14 cellular contexts compared by ENCODE assay signal in genomic region chr16:600781-601180, GRCh38. TPM values are rescaled to one million over a fixed set of nuclear protein-coding genes. Genes with fewer than 3 reads are reported as not detected.
DNase-seq lines count a peak whose midpoint lies in the region; ATAC-seq, FAIRE-seq and TF ChIP-seq lines count a peak whose summit lies in the region.
"Had no signal": no experiment of that assay in that cellular context is flagged by ENCODE, and none has a peak within 500 bp of the region (broad histone marks: within the 10 kb centered on the region; RNA-seq: fewer than 3 reads in every experiment).

No MANE protein-coding gene starts in this region.

- no peak overlapping the region for H3K27ac ChIP-seq in Karpas-422 (ENCODE audit: low read length)
- no peak overlapping the region for H3K27ac ChIP-seq in HepG2 (ENCODE audit: extremely low read length, insufficient read depth, low read length)
- no peak overlapping the region for H3K27ac ChIP-seq in gastroesophageal sphincter
- H3K27ac ChIP-seq in vagina = no peak overlapping the region

- H3K79me2 ChIP-seq in Karpas-422 (ENCODE audit: low read length) (peaks cover 6% of the 10 kb centered on the region), HepG2 (ENCODE audit: insufficient read depth, low read length) (peaks cover 16% of the 10 kb centered on the region)

- H3K9me3 ChIP-seq in Karpas-422 (ENCODE audit: low read length) (peaks cover 6% of the 10 kb centered on the region; the same call in 1 of the 2 replicates), HepG2 (ENCODE audit: low read length) (no peaks in the 10 kb centered on the region), gastroesophageal sphincter (no peaks in the 10 kb centered on the region), vagina (no peaks in the 10 kb centered on the region)

- TF ChIP-seq CTCF in GM10248 (IDR thresholded peaks at IDR 0.05; ENCODE audit: control extremely low read depth, extremely low read depth, low read depth, missing control alignments) = peak; percentile 35
- TF ChIP-seq CTCF in HepG2 (CRISPR knock-in tag; IDR thresholded peaks at IDR 0.05) = peak; percentile 60
- TF ChIP-seq CTCF in gastroesophageal sphincter (IDR thresholded peaks at IDR 0.05) = no peak
- TF ChIP-seq CTCF in vagina (IDR thresholded peaks at IDR 0.05) = no peak

- DNase-seq in GM10248 (ENCODE audit: extremely low spot score) (no peak), Karpas-422 (peak; percentile 71), astrocyte of the hippocampus (ENCODE audit: low read depth, low spot score) (peak; percentile 27), HepG2 (ENCODE audit: low spot score) (peak; percentile 45), NOMO-1 (lab: John Stamatoyannopoulos, UW; ENCODE audit: unreplicated experiment in 2 of 2) (no peak), vagina (ENCODE audit: extremely low spot score in 2 of 2) (no peak)
- DNase-seq: activated CD8-positive, alpha-beta memory T cell treated with anti-CD3 and anti-CD28 coated beads, Interleukin-2, amount 50 U/mL, for 4 hours; cortex of kidney; NCI-H1092 treated with DMSO at 0.1 percent for 48 hours; stimulated activated CD4-positive, alpha-beta T cell treated with anti-CD3 and anti-CD28 coated beads, Interleukin-4, amount 100 ng/mL, for 24 hours; trophoblast cell had no signal

- peak; percentile 16; the same call in 1 of the 2 replicates for TF ChIP-seq RAD21 in HepG2 (CRISPR knock-in tag; IDR thresholded peaks at IDR 0.05)

- ATAC-seq in HepG2 (peak; percentile 87), gastroesophageal sphincter (no peak), HG03175 (IDR thresholded peaks at IDR 0.05; ENCODE audit: unreplicated experiment) (no peak)
- ATAC-seq: natural killer cell treated with Interleukin-12 subunit alpha and Interleukin-12 subunit beta and Interleukin-15 and Interleukin-18, amount 100 ng/mL, for 72 hours had no signal

- peak; percentile 66 for FAIRE-seq in HepG2 (lab: Jason Lieb, UNC)

- no peak for TF ChIP-seq POLR2A in HepG2 (IDR thresholded peaks at IDR 0.05; ENCODE audit: insufficient read depth in 1 of 2, low read depth in 2 of 2, low read length in 2 of 2)
- TF ChIP-seq POLR2A in gastroesophageal sphincter (IDR thresholded peaks at IDR 0.05) = no peak
- TF ChIP-seq POLR2A in vagina (IDR thresholded peaks at IDR 0.05) = no peak

- H3K27me3 ChIP-seq in Karpas-422 (ENCODE audit: low read length) = no peaks in the 10 kb centered on the region
- H3K27me3 ChIP-seq in HepG2 (ENCODE audit: control insufficient read depth in 1 of 2, insufficient read depth in 2 of 2, low read length in 2 of 2) = no peaks in the 10 kb centered on the region; a peak in 1 of 5 replicates
- no peaks in the 10 kb centered on the region for H3K27me3 ChIP-seq in gastroesophageal sphincter
- no peaks in the 10 kb centered on the region for H3K27me3 ChIP-seq in vagina

- POLR2A ChIA-PET in GM10248 (lab: Yijun Ruan, JAX) (no interaction called here), HepG2 (lab: Yijun Ruan, JAX) (no interaction called here)

- H3K9ac ChIP-seq in Karpas-422 (ENCODE audit: low read length) = no peak overlapping the region
- H3K9ac ChIP-seq in HepG2 (ENCODE audit: insufficient read depth, low read depth, low read length) = no peak overlapping the region

- H3K4me2 ChIP-seq in Karpas-422 (ENCODE audit: low read depth, low read length, poor library complexity, severe bottlenecking) = no peak overlapping the region
- no peak overlapping the region for H3K4me2 ChIP-seq in HepG2 (ENCODE audit: low read depth, low read length)

- no TSS peak for BruUV-seq in HepG2 (replicated peaks; lab: Mats Ljungman, UMichigan)

- no peak for TF ChIP-seq EP300 in HepG2 (IDR thresholded peaks at IDR 0.05; ENCODE audit: low read depth in 2 of 2, low read length in 2 of 2)
- no peak for TF ChIP-seq EP300 in HepG2 (CRISPR knock-in tag; IDR thresholded peaks at IDR 0.05; ENCODE audit: borderline replicate concordance)
- no peak for TF ChIP-seq EP300 in gastroesophageal sphincter (IDR thresholded peaks at IDR 0.05)

- intact Hi-C loops in HepG2 (cut with micrococcal nuclease; ENCODE audit: unreplicated experiment) (no loop called here), vagina (cut with DNase I) (no loop called here)

- H2AFZ ChIP-seq in Karpas-422 (ENCODE audit: low read length) = no peak overlapping the region
- no peak overlapping the region for H2AFZ ChIP-seq in HepG2 (ENCODE audit: low read length)

- in situ Hi-C loops in HepG2 (cut with HindIII; ENCODE audit: extremely low pct_ligation_motif_present, low pct_unique_long_range_greater_than_20kb) = no loop called here

- H3K4me1 ChIP-seq in Karpas-422 (ENCODE audit: low read length) (peaks cover 8% of the 10 kb centered on the region), HepG2 (ENCODE audit: insufficient read depth, low read length) (no peaks in the 10 kb centered on the region), gastroesophageal sphincter (peaks cover 0 to 4% (median 0%) of the 10 kb centered on the region in 3 donors), vagina (peaks cover 7% of the 10 kb centered on the region)

- WGBS in HepG2 (ENCODE audit: low lambda C conversion rate) = 51% methylated on average over 6 of the region's 7 CpGs
- WGBS in gastroesophageal sphincter (ENCODE audit: low coverage in 1 of 2), 2 donors = 49 to 71% methylated on average over 3 to 7 of the region's 7 CpGs

- H3K9me2 ChIP-seq in Karpas-422 (replicated peaks; ENCODE audit: insufficient read depth, low read length) = no peaks in the 10 kb centered on the region

- CTCF ChIA-PET in GM10248 (lab: Yijun Ruan, JAX) = interaction anchor here (1.0 kb wide), 1 partner anchor 11 kb away, joined by 4 read pairs; no protein-coding TSS in a partner anchor
- CTCF ChIA-PET in HepG2 (lab: Yijun Ruan, JAX; ENCODE audit: low intra/inter-chr PET ratio, low total read pairs) = interaction anchor here (1.5 kb wide), 1 partner anchor 22 kb away, joined by 8 read pairs; no protein-coding TSS in a partner anchor

- H3K4me3 ChIP-seq in Karpas-422 (ENCODE audit: low read length) (no peak overlapping the region), HepG2 (replicated peaks in 1 of 3; ENCODE audit: insufficient read depth in 1 of 3, low read depth in 2 of 3, low read length in 3 of 3) (no peak overlapping the region), gastroesophageal sphincter (no peak overlapping the region), vagina (no peak overlapping the region)

- H3K36me3 ChIP-seq in Karpas-422 (ENCODE audit: insufficient read depth, low read length) (peaks cover 2% of the 10 kb centered on the region; the same call in 1 of the 2 replicates), HepG2 (replicated peaks in 1 of 2; ENCODE audit: control insufficient read depth in 1 of 2, insufficient read depth in 2 of 2, low read length in 2 of 2) (peaks cover 6 to 11% of the 10 kb centered on the region in 2 experiments; a peak in 4 of 5 replicates), gastroesophageal sphincter (peaks cover 0 to 39% of the 10 kb centered on the region in 2 donors), vagina (peaks cover 0 to 10% of the 10 kb centered on the region in 2 donors)

- H4K20me1 ChIP-seq in Karpas-422 (ENCODE audit: insufficient read depth, low read depth, low read length) (0 out of 2 replicates have a peak, but pooled peaks cover 2% of the 10 kb centered on the region), HepG2 (ENCODE audit: insufficient read depth, low read length) (no peaks in the 10 kb centered on the region)

RNA-seq across cellular contexts. Expression of gene RAB40C, which starts 10.9 kb away (rescaled TPM):
- total RNA-seq in Karpas-422 (2014; rRNA removed; shearing (Covaris generic); ENCODE audit: low replicate concordance) = 5.9 and 11.3 TPM in 2 replicates
- total RNA-seq in HepG2 (2016; rRNA removed; fragmentation: Illumina TruSeq; extraction: Trizol) = 8.2 and 11.5 TPM in 2 replicates
- total RNA-seq in HepG2 (2016; cell fraction: cytosol; rRNA removed; fragmentation: Illumina TruSeq; extraction: Trizol; ENCODE audit: low read depth) = 3.9 TPM in 2 replicates
- 7.7 and 10.5 TPM in 2 replicates for total RNA-seq in HepG2 (2016; cell fraction: insoluble cytoplasmic fraction; rRNA removed; fragmentation: Illumina TruSeq; extraction: Trizol)
- total RNA-seq in HepG2 (2016; cell fraction: membrane; rRNA removed; fragmentation: Illumina TruSeq; extraction: Trizol) = 9.2 and 9.7 TPM in 2 replicates
- 6.0 and 7.3 TPM in 2 replicates for total RNA-seq in HepG2 (2016; cell fraction: nucleus; rRNA removed; fragmentation: Illumina TruSeq; extraction: Trizol)
- polyA plus RNA-seq in HepG2 (2011; rRNA removed) = 7.7 and 10.6 TPM in 2 replicates
- polyA plus RNA-seq in HepG2 (2011; cell fraction: cytosol; rRNA removed) = 6.0 and 10.4 TPM in 2 replicates
- polyA plus RNA-seq in HepG2 (2011; cell fraction: nucleus; rRNA removed) = 25.9 TPM in 2 replicates
- 7.0 and 9.0 TPM in 2 replicates for polyA plus RNA-seq in HepG2 (2012)
- polyA plus RNA-seq in HepG2 (2016; cell fraction: cytosol; fragmentation: Illumina TruSeq; extraction: Trizol; ENCODE audit: low read depth) = 2.5 and 2.9 TPM in 2 replicates
- 8.9 and 11.2 TPM in 2 replicates for polyA plus RNA-seq in HepG2 (2016; cell fraction: insoluble cytoplasmic fraction; fragmentation: Illumina TruSeq; extraction: Trizol; ENCODE audit: low read depth)
- polyA plus RNA-seq in HepG2 (2016; cell fraction: membrane; fragmentation: Illumina TruSeq; extraction: Trizol; ENCODE audit: low read depth) = 6.5 and 6.8 TPM in 2 replicates
- polyA plus RNA-seq in HepG2 (2016; cell fraction: nucleus; fragmentation: Illumina TruSeq; extraction: Trizol; ENCODE audit: insufficient read depth, low read depth) = 20.2 and 22.4 TPM in 2 replicates
- polyA minus RNA-seq in HepG2 (2011; rRNA and poly(A)+ RNA removed; ENCODE audit: low replicate concordance) = 15.3 and 16.9 TPM in 2 replicates
- 5.5 and 7.3 TPM in 2 replicates for polyA minus RNA-seq in HepG2 (2011; cell fraction: cytosol; rRNA and poly(A)+ RNA removed)
- 3.4 and 4.0 TPM in 2 replicates for polyA minus RNA-seq in HepG2 (2011; cell fraction: nucleus; rRNA and poly(A)+ RNA removed)
- total RNA-seq in gastroesophageal sphincter = 10 to 100 TPM; 17.7 to 28.3 (median 22.1) TPM
- 41.3 TPM for total RNA-seq in vagina

RNA-seq across cellular contexts. Expression of gene WFIKKN1, which starts 30.0 kb away (rescaled TPM):
- total RNA-seq in Karpas-422 (2014; rRNA removed; shearing (Covaris generic); ENCODE audit: low replicate concordance) = 0.22 TPM in 1 of 2 replicates, not detected in the other
- total RNA-seq in HepG2 (2016; rRNA removed; fragmentation: Illumina TruSeq; extraction: Trizol) (2.4 and 4.9 TPM in 2 replicates), gastroesophageal sphincter (under 1 TPM in 3 of 4 donors, not detected in 1; 0.17 to 0.93 (median 0.35) TPM), vagina (3.2 TPM)
- 0.61 and 0.88 TPM in 2 replicates for total RNA-seq in HepG2 (2016; cell fraction: cytosol; rRNA removed; fragmentation: Illumina TruSeq; extraction: Trizol; ENCODE audit: low read depth)
- 2.1 and 4.8 TPM in 2 replicates for total RNA-seq in HepG2 (2016; cell fraction: insoluble cytoplasmic fraction; rRNA removed; fragmentation: Illumina TruSeq; extraction: Trizol)
- total RNA-seq in HepG2 (2016; cell fraction: membrane; rRNA removed; fragmentation: Illumina TruSeq; extraction: Trizol) = 1.1 and 1.8 TPM in 2 replicates
- total RNA-seq in HepG2 (2016; cell fraction: nucleus; rRNA removed; fragmentation: Illumina TruSeq; extraction: Trizol) = 3.0 and 3.4 TPM in 2 replicates
- 1.7 and 2.9 TPM in 2 replicates for polyA plus RNA-seq in HepG2 (2011; rRNA removed)
- polyA plus RNA-seq in HepG2 (2011; cell fraction: cytosol; rRNA removed) = 2.6 and 4.2 TPM in 2 replicates
- polyA plus RNA-seq in HepG2 (2011; cell fraction: nucleus; rRNA removed) = 4.0 and 4.2 TPM in 2 replicates
- polyA plus RNA-seq in HepG2 (2012) = 1.7 and 2.2 TPM in 2 replicates
- 0.58 and 0.66 TPM in 2 replicates for polyA plus RNA-seq in HepG2 (2016; cell fraction: cytosol; fragmentation: Illumina TruSeq; extraction: Trizol; ENCODE audit: low read depth)
- polyA plus RNA-seq in HepG2 (2016; cell fraction: insoluble cytoplasmic fraction; fragmentation: Illumina TruSeq; extraction: Trizol; ENCODE audit: low read depth) = 2.6 and 2.7 TPM in 2 replicates
- polyA plus RNA-seq in HepG2 (2016; cell fraction: membrane; fragmentation: Illumina TruSeq; extraction: Trizol; ENCODE audit: low read depth) = 0.93 and 1.1 TPM in 2 replicates
- 5.9 and 6.7 TPM in 2 replicates for polyA plus RNA-seq in HepG2 (2016; cell fraction: nucleus; fragmentation: Illumina TruSeq; extraction: Trizol; ENCODE audit: insufficient read depth, low read depth)
- 3.9 and 5.4 TPM in 2 replicates for polyA minus RNA-seq in HepG2 (2011; rRNA and poly(A)+ RNA removed; ENCODE audit: low replicate concordance)
- 3.1 and 4.6 TPM in 2 replicates for polyA minus RNA-seq in HepG2 (2011; cell fraction: cytosol; rRNA and poly(A)+ RNA removed)
- 1.0 and 1.7 TPM in 2 replicates for polyA minus RNA-seq in HepG2 (2011; cell fraction: nucleus; rRNA and poly(A)+ RNA removed)

RNA-seq across cellular contexts. Expression of gene PIGQ, which starts 31.0 kb away (rescaled TPM):
- 35.7 and 64.3 TPM in 2 replicates for total RNA-seq in Karpas-422 (2014; rRNA removed; shearing (Covaris generic); ENCODE audit: low replicate concordance)
- total RNA-seq in HepG2 (2016; rRNA removed; fragmentation: Illumina TruSeq; extraction: Trizol) = 8.4 and 19.7 TPM in 2 replicates
- 7.5 and 10.0 TPM in 2 replicates for total RNA-seq in HepG2 (2016; cell fraction: cytosol; rRNA removed; fragmentation: Illumina TruSeq; extraction: Trizol; ENCODE audit: low read depth)
- 7.4 and 18.9 TPM in 2 replicates for total RNA-seq in HepG2 (2016; cell fraction: insoluble cytoplasmic fraction; rRNA removed; fragmentation: Illumina TruSeq; extraction: Trizol)
- total RNA-seq in HepG2 (2016; cell fraction: membrane; rRNA removed; fragmentation: Illumina TruSeq; extraction: Trizol) = 13.0 and 18.2 TPM in 2 replicates
- total RNA-seq in HepG2 (2016; cell fraction: nucleus; rRNA removed; fragmentation: Illumina TruSeq; extraction: Trizol) = 16.8 and 19.0 TPM in 2 replicates
- polyA plus RNA-seq in HepG2 (2011; rRNA removed) = 7.7 and 13.6 TPM in 2 replicates
- 7.2 and 11.6 TPM in 2 replicates for polyA plus RNA-seq in HepG2 (2011; cell fraction: cytosol; rRNA removed)
- polyA plus RNA-seq in HepG2 (2011; cell fraction: nucleus; rRNA removed) = 70.8 and 80.2 TPM in 2 replicates
- 6.7 and 8.5 TPM in 2 replicates for polyA plus RNA-seq in HepG2 (2012)
- polyA plus RNA-seq in HepG2 (2016; cell fraction: cytosol; fragmentation: Illumina TruSeq; extraction: Trizol; ENCODE audit: low read depth) = 6.3 and 7.2 TPM in 2 replicates
- polyA plus RNA-seq in HepG2 (2016; cell fraction: insoluble cytoplasmic fraction; fragmentation: Illumina TruSeq; extraction: Trizol; ENCODE audit: low read depth) = 6.9 and 8.3 TPM in 2 replicates
- 10.4 and 10.8 TPM in 2 replicates for polyA plus RNA-seq in HepG2 (2016; cell fraction: membrane; fragmentation: Illumina TruSeq; extraction: Trizol; ENCODE audit: low read depth)
- 31.7 and 36.7 TPM in 2 replicates for polyA plus RNA-seq in HepG2 (2016; cell fraction: nucleus; fragmentation: Illumina TruSeq; extraction: Trizol; ENCODE audit: insufficient read depth, low read depth)
- 38.0 and 89.1 TPM in 2 replicates for polyA minus RNA-seq in HepG2 (2011; rRNA and poly(A)+ RNA removed; ENCODE audit: low replicate concordance)
- 8.1 and 11.1 TPM in 2 replicates for polyA minus RNA-seq in HepG2 (2011; cell fraction: cytosol; rRNA and poly(A)+ RNA removed)
- polyA minus RNA-seq in HepG2 (2011; cell fraction: nucleus; rRNA and poly(A)+ RNA removed) = 13.6 and 14.0 TPM in 2 replicates
- 10 to 100 TPM; 30.4 to 42.4 (median 36.8) TPM for total RNA-seq in gastroesophageal sphincter
- total RNA-seq in vagina = 26.0 TPM

RNA-seq across cellular contexts. Expression of gene NHLRC4, which starts 34.0 kb away (rescaled TPM):
- total RNA-seq in Karpas-422 (2014; rRNA removed; shearing (Covaris generic); ENCODE audit: low replicate concordance) = 3.7 and 5.9 TPM in 2 replicates
- total RNA-seq in HepG2 (2016; rRNA removed; fragmentation: Illumina TruSeq; extraction: Trizol) (0.40 and 0.48 TPM in 2 replicates), gastroesophageal sphincter (1 to 10 TPM in 2 of 4 donors, under 1 TPM in 2; 0.47 to 2.9 (median 0.87) TPM), vagina (0.74 TPM)
- not detected in 2 replicates for total RNA-seq in HepG2 (2016; cell fraction: cytosol; rRNA removed; fragmentation: Illumina TruSeq; extraction: Trizol; ENCODE audit: low read depth)
- 0.33 and 0.45 TPM in 2 replicates for total RNA-seq in HepG2 (2016; cell fraction: insoluble cytoplasmic fraction; rRNA removed; fragmentation: Illumina TruSeq; extraction: Trizol)
- total RNA-seq in HepG2 (2016; cell fraction: membrane; rRNA removed; fragmentation: Illumina TruSeq; extraction: Trizol) = 0.10 and 0.22 TPM in 2 replicates
- 0.22 TPM in 1 of 2 replicates, not detected in the other for total RNA-seq in HepG2 (2016; cell fraction: nucleus; rRNA removed; fragmentation: Illumina TruSeq; extraction: Trizol)
- 0.59 and 1.1 TPM in 2 replicates for polyA plus RNA-seq in HepG2 (2011; rRNA removed)
- polyA plus RNA-seq in HepG2 (2011; cell fraction: cytosol; rRNA removed) = 0.71 and 1.2 TPM in 2 replicates
- polyA plus RNA-seq in HepG2 (2011; cell fraction: nucleus; rRNA removed) = 1.3 and 1.7 TPM in 2 replicates
- 1.4 and 1.5 TPM in 2 replicates for polyA plus RNA-seq in HepG2 (2012)
- polyA plus RNA-seq in HepG2 (2016; cell fraction: cytosol; fragmentation: Illumina TruSeq; extraction: Trizol; ENCODE audit: low read depth) = 0.09 TPM in 1 of 2 replicates, not detected in the other
- polyA plus RNA-seq in HepG2 (2016; cell fraction: insoluble cytoplasmic fraction; fragmentation: Illumina TruSeq; extraction: Trizol; ENCODE audit: low read depth) = 0.26 TPM in 2 replicates
- polyA plus RNA-seq in HepG2 (2016; cell fraction: membrane; fragmentation: Illumina TruSeq; extraction: Trizol; ENCODE audit: low read depth) = not detected in 2 replicates
- not detected in 2 replicates for polyA plus RNA-seq in HepG2 (2016; cell fraction: nucleus; fragmentation: Illumina TruSeq; extraction: Trizol; ENCODE audit: insufficient read depth, low read depth)
- 1.4 TPM in 1 of 2 replicates, not detected in the other for polyA minus RNA-seq in HepG2 (2011; rRNA and poly(A)+ RNA removed; ENCODE audit: low replicate concordance)
- polyA minus RNA-seq in HepG2 (2011; cell fraction: cytosol; rRNA and poly(A)+ RNA removed) = 0.40 and 0.88 TPM in 2 replicates
- polyA minus RNA-seq in HepG2 (2011; cell fraction: nucleus; rRNA and poly(A)+ RNA removed) = 0.13 and 0.25 TPM in 2 replicates

RNA-seq across cellular contexts. Expression of gene METTL26, which starts 35.3 kb away (rescaled TPM):
- 149 and 293 TPM in 2 replicates for total RNA-seq in Karpas-422 (2014; rRNA removed; shearing (Covaris generic); ENCODE audit: low replicate concordance)
- total RNA-seq in HepG2 (2016; rRNA removed; fragmentation: Illumina TruSeq; extraction: Trizol) = 70.1 and 75.1 TPM in 2 replicates
- 106 and 145 TPM in 2 replicates for total RNA-seq in HepG2 (2016; cell fraction: cytosol; rRNA removed; fragmentation: Illumina TruSeq; extraction: Trizol; ENCODE audit: low read depth)
- 72.6 and 72.8 TPM in 2 replicates for total RNA-seq in HepG2 (2016; cell fraction: insoluble cytoplasmic fraction; rRNA removed; fragmentation: Illumina TruSeq; extraction: Trizol)
- 85.6 and 121 TPM in 2 replicates for total RNA-seq in HepG2 (2016; cell fraction: membrane; rRNA removed; fragmentation: Illumina TruSeq; extraction: Trizol)
- 25.9 and 26.1 TPM in 2 replicates for total RNA-seq in HepG2 (2016; cell fraction: nucleus; rRNA removed; fragmentation: Illumina TruSeq; extraction: Trizol)
- 65.5 and 65.8 TPM in 2 replicates for polyA plus RNA-seq in HepG2 (2011; rRNA removed)
- polyA plus RNA-seq in HepG2 (2011; cell fraction: cytosol; rRNA removed) = 61.3 and 112 TPM in 2 replicates
- polyA plus RNA-seq in HepG2 (2011; cell fraction: nucleus; rRNA removed) = 121 and 152 TPM in 2 replicates
- 40.7 and 43.0 TPM in 2 replicates for polyA plus RNA-seq in HepG2 (2012)
- 158 and 183 TPM in 2 replicates for polyA plus RNA-seq in HepG2 (2016; cell fraction: cytosol; fragmentation: Illumina TruSeq; extraction: Trizol; ENCODE audit: low read depth)
- polyA plus RNA-seq in HepG2 (2016; cell fraction: insoluble cytoplasmic fraction; fragmentation: Illumina TruSeq; extraction: Trizol; ENCODE audit: low read depth) = 91.6 and 101 TPM in 2 replicates
- polyA plus RNA-seq in HepG2 (2016; cell fraction: membrane; fragmentation: Illumina TruSeq; extraction: Trizol; ENCODE audit: low read depth) = 118 and 119 TPM in 2 replicates
- polyA plus RNA-seq in HepG2 (2016; cell fraction: nucleus; fragmentation: Illumina TruSeq; extraction: Trizol; ENCODE audit: insufficient read depth, low read depth) = 66.7 and 70.0 TPM in 2 replicates
- polyA minus RNA-seq in HepG2 (2011; rRNA and poly(A)+ RNA removed; ENCODE audit: low replicate concordance) = 66.6 and 95.2 TPM in 2 replicates
- polyA minus RNA-seq in HepG2 (2011; cell fraction: cytosol; rRNA and poly(A)+ RNA removed) = 30.0 and 37.0 TPM in 2 replicates
- polyA minus RNA-seq in HepG2 (2011; cell fraction: nucleus; rRNA and poly(A)+ RNA removed) = 15.3 and 23.3 TPM in 2 replicates
- 100 to 1,000 TPM in 3 of 4 donors, 10 to 100 TPM in 1; 94.8 to 146 (median 112) TPM for total RNA-seq in gastroesophageal sphincter
- 187 TPM for total RNA-seq in vagina

Comparison
In these comparisons a context has a peak if more than half of its experiments do, and no peak if none do; other contexts are left out.
1. DNase-seq: peak in Karpas-422 (single experiment), astrocyte of the hippocampus (single experiment) and HepG2 (single experiment); none in GM10248 (single experiment), NOMO-1 (0 of 2) and vagina (0 of 2).
2. CTCF ChIP-seq: peak in GM10248 (single experiment) and HepG2 (single experiment); none in gastroesophageal sphincter (0 of 4) and vagina (0 of 3).